Comparison of ENCODE assay signal across 9 cellular contexts in genomic region chr1:48472747-48473146, GRCh38. TPM values are rescaled to one million over a fixed set of nuclear protein-coding genes. Genes with fewer than 3 reads are reported as not detected.
DNase-seq lines count a peak whose midpoint lies in the region; ATAC-seq, FAIRE-seq and TF ChIP-seq lines count a peak whose summit lies in the region.
"Had no signal": no experiment of that assay in that cellular context is flagged by ENCODE, and none has a peak within 500 bp of the region (broad histone marks: within the 10 kb centered on the region; RNA-seq: fewer than 3 reads in every experiment).

No MANE protein-coding gene starts in this region.

- no peaks in the 10 kb centered on the region for H3K9me1 ChIP-seq in endothelial cell of umbilical vein (replicated peaks; ENCODE audit: control insufficient read depth, extremely low read depth, insufficient read depth, low read length)

- H3K9me3 ChIP-seq in CD8-positive, alpha-beta T cell (ENCODE audit: low read length), result no peaks in the 10 kb centered on the region
- H3K9me3 ChIP-seq in endothelial cell of umbilical vein (replicated peaks; ENCODE audit: control insufficient read depth, insufficient read depth, low read length) (no peaks in the 10 kb centered on the region), osteoblast (ENCODE audit: low read depth, low read length) (no peaks in the 10 kb centered on the region)
- H3K9me3 ChIP-seq: SJSA1 had no signal

- CTCF ChIA-PET in CD8-positive, alpha-beta T cell (lab: Charles Lee), result interaction anchor here (1.7 kb wide), 1 partner anchor 25 kb away, joined by 5 read pairs; no protein-coding TSS in a partner anchor
- CTCF ChIA-PET in endothelial cell of umbilical vein (lab: Charles Lee), result interaction anchor here (0.9 to 2.3 kb wide), 7 partner anchors 8 to 1861 kb away, joined by 3 to 49 read pairs (median 5); no protein-coding TSS in a partner anchor

- DNase-seq in CD8-positive, alpha-beta T cell, result no peak
- peak; percentile 52 for DNase-seq in NCI-H748 treated with DMSO at 0.1 percent for 48 hours (lab: John Stamatoyannopoulos, UW)
- no peak for DNase-seq in endothelial cell of umbilical vein (ENCODE audit: low read depth, low spot score)
- no peak for DNase-seq in osteoblast (ENCODE audit: insufficient read length, low spot score, missing footprints)
- no peak for DNase-seq in RCC 7860 (ENCODE audit: low spot score)
- DNase-seq in SKM-1 treated with dmso at 0.1 percent for 144 hours (lab: John Stamatoyannopoulos, UW; ENCODE audit: unreplicated experiment), result no peak
- DNase-seq in GM13977 (ENCODE audit: low spot score), result no peak

- TF ChIP-seq POLR2A in endothelial cell of umbilical vein (IDR thresholded peaks at IDR 0.05; ENCODE audit: low read depth, low read length), result no peak

- peak overlapping the region; percentile 91 for H3K4me3 Mint-ChIP-seq in CD8-positive, alpha-beta T cell

- H3K27me3 Mint-ChIP-seq in CD8-positive, alpha-beta T cell (ENCODE audit: low read depth), result peaks cover 4% of the 10 kb centered on the region

- in situ Hi-C loops in GM13977 (cut with MboI; ENCODE audit: low pct_unique_long_range_greater_than_20kb, low sequenced_read_pairs, unreplicated experiment), result no loop called here

- H3K79me2 ChIP-seq in endothelial cell of umbilical vein (ENCODE audit: control insufficient read depth, insufficient read depth, low read length) (no peaks in the 10 kb centered on the region), osteoblast (ENCODE audit: insufficient read depth, low read length) (no peaks in the 10 kb centered on the region)

- peaks cover 19% of the 10 kb centered on the region for H3K4me1 ChIP-seq in CD8-positive, alpha-beta T cell (ENCODE audit: insufficient read depth, low read length)
- H3K4me1 ChIP-seq in endothelial cell of umbilical vein (ENCODE audit: control insufficient read depth, extremely low read depth, insufficient read depth, low read length) (peaks cover 29% of the 10 kb centered on the region), osteoblast (ENCODE audit: insufficient read depth, low read length) (peaks cover 28% of the 10 kb centered on the region)

- no peaks in the 10 kb centered on the region for H4K20me1 ChIP-seq in endothelial cell of umbilical vein (replicated peaks; ENCODE audit: control insufficient read depth, extremely low read depth, insufficient read depth, low read length)
- H4K20me1 ChIP-seq in osteoblast (ENCODE audit: insufficient read depth, low read length), result no peaks in the 10 kb centered on the region

- no TSS peak for BruUV-seq in endothelial cell of umbilical vein (replicated peaks; lab: Mats Ljungman, UMichigan)

- TF ChIP-seq CTCF in CD8-positive, alpha-beta T cell (IDR thresholded peaks at IDR 0.05), result no peak
- TF ChIP-seq CTCF in endothelial cell of umbilical vein (IDR thresholded peaks at IDR 0.05; ENCODE audit: extremely low read depth in 1 of 2, insufficient read depth in 1 of 2, low read depth in 1 of 2, low read length in 2 of 2) (no peak), osteoblast (IDR thresholded peaks at IDR 0.05; ENCODE audit: extremely low read depth, low read depth, low read length) (no peak), GM13977 (IDR thresholded peaks at IDR 0.05; ENCODE audit: extremely low read depth, insufficient read depth, missing control alignments) (no peak)

- H3K4me1 Mint-ChIP-seq in CD8-positive, alpha-beta T cell (ENCODE audit: low read depth), result peaks cover 32% of the 10 kb centered on the region

- H3K4me2 ChIP-seq in endothelial cell of umbilical vein (ENCODE audit: insufficient read depth, low read length) (peak overlapping the region; percentile 98), osteoblast (ENCODE audit: insufficient read depth, low read length) (peak overlapping the region; percentile 91)

- no peaks in the 10 kb centered on the region for H3K36me3 Mint-ChIP-seq in CD8-positive, alpha-beta T cell

- dilution Hi-C loops in endothelial cell of umbilical vein (cut with MboI; ENCODE audit: extremely low pct_ligation_motif_present, low sequenced_read_pairs), result no loop called here

- H2AFZ ChIP-seq in endothelial cell of umbilical vein (ENCODE audit: low read depth, low read length), result peak overlapping the region; percentile 98
- H2AFZ ChIP-seq in osteoblast (ENCODE audit: low read length), result peak overlapping the region; percentile 92

- H3K27ac Mint-ChIP-seq in CD8-positive, alpha-beta T cell, result peak overlapping the region; percentile 62

- no peaks in the 10 kb centered on the region for H3K9me3 Mint-ChIP-seq in CD8-positive, alpha-beta T cell

- H3K27me3 ChIP-seq in CD8-positive, alpha-beta T cell (ENCODE audit: insufficient read depth, low read length), result no peaks in the 10 kb centered on the region
- peaks cover 0 to 1% of the 10 kb centered on the region in 2 experiments for H3K27me3 ChIP-seq in endothelial cell of umbilical vein (ENCODE audit: control insufficient read depth in 2 of 2, insufficient read depth in 2 of 2, low read length in 2 of 2)
- no peaks in the 10 kb centered on the region for H3K27me3 ChIP-seq in osteoblast (ENCODE audit: insufficient read depth, low read length)
- H3K27me3 ChIP-seq: SJSA1 had no signal

- peak overlapping the region; percentile 77 for H3K9ac ChIP-seq in endothelial cell of umbilical vein (replicated peaks; ENCODE audit: extremely low read depth, insufficient read depth, low read length)

- no peak for FAIRE-seq in endothelial cell of umbilical vein (lab: Jason Lieb, UNC)
- no peak for FAIRE-seq in RCC 7860 (lab: Jason Lieb, UNC)

- peak overlapping the region; percentile 85 for H3K4me3 ChIP-seq in CD8-positive, alpha-beta T cell (ENCODE audit: low read depth, low read length)
- peak overlapping the region; percentile 52 to 78 (median 60) for H3K4me3 ChIP-seq in endothelial cell of umbilical vein (replicated peaks in 1 of 3; ENCODE audit: insufficient read depth in 1 of 3, low read depth in 1 of 3, low read length in 3 of 3)
- H3K4me3 ChIP-seq in osteoblast (ENCODE audit: insufficient read depth, low read length), result peak overlapping the region; percentile 83

- H3K36me3 ChIP-seq in CD8-positive, alpha-beta T cell (ENCODE audit: insufficient read depth, low read length), result no peaks in the 10 kb centered on the region
- H3K36me3 ChIP-seq in endothelial cell of umbilical vein (ENCODE audit: control insufficient read depth in 2 of 2, extremely low read depth in 1 of 2, insufficient read depth in 2 of 2, low read length in 2 of 2) (no peaks in the 10 kb centered on the region), osteoblast (ENCODE audit: insufficient read depth, low read length) (no peaks in the 10 kb centered on the region)
- H3K36me3 ChIP-seq: SJSA1 had no signal

- ATAC-seq in CD8-positive, alpha-beta T cell, result no peak
- ATAC-seq in GM21786 (IDR thresholded peaks at IDR 0.05; ENCODE audit: unreplicated experiment), result no peak

- intact Hi-C loops in CD8-positive, alpha-beta T cell (cut with DNase I, micrococcal nuclease), result loop anchor here (2.0 to 5.0 kb wide), 2 partner anchors 304 to 305 kb away; partner anchors contain the start of gene BEND5 (in 2 of the 2)
- intact Hi-C loops in endothelial cell of umbilical vein (cut with micrococcal nuclease), result loop anchor here (1.0 kb wide), 2 partner anchors 22 to 26 kb away; no protein-coding TSS in a partner anchor

- no peak overlapping the region for H3K27ac ChIP-seq in CD8-positive, alpha-beta T cell (ENCODE audit: low read depth, low read length)
- H3K27ac ChIP-seq in endothelial cell of umbilical vein (ENCODE audit: insufficient read depth, low read depth, low read length), result peak overlapping the region; percentile 44
- peak overlapping the region; percentile 79 for H3K27ac ChIP-seq in osteoblast (ENCODE audit: low read depth, low read length)
- H3K27ac ChIP-seq: SJSA1 had no signal

- POLR2A ChIA-PET in CD8-positive, alpha-beta T cell (lab: Charles Lee), result interaction anchor here (0.7 kb wide), 1 partner anchor 10 kb away, joined by 3 read pairs; no protein-coding TSS in a partner anchor
- POLR2A ChIA-PET in endothelial cell of umbilical vein (lab: Charles Lee), result no interaction called here

TF ChIP-seq in endothelial cell of umbilical vein, 7 proteins besides CTCF, POLR2A, EP300 and RAD21:
- TF ChIP-seq MYC (IDR thresholded peaks at IDR 0.05; ENCODE audit: low read depth, low read length) (no peak), FOS (IDR thresholded peaks at IDR 0.05; ENCODE audit: borderline replicate concordance, insufficient read depth, low read length) (no peak), GATA2 (IDR thresholded peaks at IDR 0.05; ENCODE audit: insufficient read depth, insufficient read length, low read depth, low read length) (no peak), JUN (IDR thresholded peaks at IDR 0.05; ENCODE audit: borderline replicate concordance, insufficient read depth, insufficient read length, low read depth) (no peak), EZH2 (IDR thresholded peaks at IDR 0.05; ENCODE audit: borderline replicate concordance, low read depth, low read length, severe bottlenecking) (no peak), POLR2AphosphoS5 (IDR thresholded peaks at IDR 0.05; ENCODE audit: insufficient read depth, low read depth, low read length) (no peak), MAX (IDR thresholded peaks at IDR 0.05; ENCODE audit: insufficient read depth, insufficient read length) (no peak)

RNA-seq across cellular contexts. Expression of gene SPATA6, which starts 0.7 kb away (rescaled TPM):
- 1 to 10 TPM; 2.1 to 2.5 TPM for total RNA-seq in CD8-positive, alpha-beta T cell
- 4.9 and 10.5 TPM in 2 replicates for total RNA-seq in endothelial cell of umbilical vein
- 0.41 and 0.79 TPM in 2 replicates for polyA plus RNA-seq in endothelial cell of umbilical vein
- polyA plus RNA-seq in endothelial cell of umbilical vein (2011; cell fraction: cytosol; rRNA removed), result 1.1 and 1.4 TPM in 2 replicates
- polyA plus RNA-seq in endothelial cell of umbilical vein (2011; cell fraction: nucleus; rRNA removed), result 2.6 and 2.8 TPM in 2 replicates
- polyA plus RNA-seq in endothelial cell of umbilical vein (2012), result 1.3 and 1.6 TPM in 2 replicates
- 2.1 and 7.2 TPM in 2 replicates for polyA minus RNA-seq in endothelial cell of umbilical vein
- polyA minus RNA-seq in endothelial cell of umbilical vein (2011; cell fraction: cytosol; rRNA and poly(A)+ RNA removed), result not detected
- polyA minus RNA-seq in endothelial cell of umbilical vein (2011; cell fraction: nucleus; rRNA and poly(A)+ RNA removed), result 7.2 and 8.6 TPM in 2 replicates
- 7.6 and 9.7 TPM in 2 replicates for total RNA-seq in osteoblast
- total RNA-seq: SJSA1 had no signal
